ENCODE assay signal across 10 cellular contexts in the genomic region with DNA sequence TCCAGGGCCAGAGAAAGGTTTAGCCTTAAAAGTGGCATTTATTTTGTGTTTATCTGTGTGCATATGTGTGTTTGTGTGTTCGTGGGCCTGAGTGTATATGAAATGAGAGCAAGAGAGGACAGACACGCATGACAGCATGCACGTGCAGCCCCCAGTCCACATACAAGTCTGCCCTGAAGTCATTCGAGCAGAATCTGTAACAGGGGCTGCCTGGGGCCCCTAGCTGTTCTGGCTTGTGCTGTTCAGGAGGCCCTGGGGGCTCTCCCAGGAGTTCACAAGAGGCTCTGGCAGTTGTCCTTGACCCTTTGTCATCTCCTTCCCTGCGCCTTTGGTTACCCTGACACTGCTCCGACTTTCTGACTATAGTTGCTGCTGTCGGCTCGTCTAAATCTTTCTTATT. TPM values are rescaled to one million over a fixed set of nuclear protein-coding genes. Genes with fewer than 3 reads are reported as not detected.
DNase-seq lines count a peak whose midpoint lies in the region; ATAC-seq and TF ChIP-seq lines count a peak whose summit lies in the region.
"Had no signal": no experiment of that assay in that cellular context is flagged by ENCODE, and none has a peak within 500 bp of the region (broad histone marks: within the 10 kb centered on the region; RNA-seq: fewer than 3 reads in every experiment).

No MANE protein-coding gene starts in this region.

- peaks cover 85% of the 10 kb centered on the region for H4K20me1 ChIP-seq in OCI-LY3 (ENCODE audit: insufficient read depth, low read length)

- no peak overlapping the region for H3K27ac Mint-ChIP-seq in activated T-cell treated with anti-CD3 and anti-CD28 coated beads, Interleukin-2, amount 50 U/mL, for 72 hours
- H3K27ac Mint-ChIP-seq: activated naive CD8-positive, alpha-beta T cell treated with anti-CD3 and anti-CD28 coated beads, Interleukin-2, amount 10 ng/mL, durations not matched to agents 7 days and 5 days had no signal

- no peak overlapping the region for H2AFZ ChIP-seq in ACC112 (ENCODE audit: low read length, unreplicated experiment)
- no peak overlapping the region for H2AFZ ChIP-seq in OCI-LY3 (ENCODE audit: low read depth, low read length)

- H3K79me2 ChIP-seq in ACC112 (ENCODE audit: control insufficient read depth, insufficient read depth, low read length, unreplicated experiment) (peaks cover 47% of the 10 kb centered on the region), OCI-LY3 (ENCODE audit: low read length) (peaks cover 99% of the 10 kb centered on the region)

- no peaks in the 10 kb centered on the region for H3K27me3 Mint-ChIP-seq in activated T-cell treated with anti-CD3 and anti-CD28 coated beads, Interleukin-2, amount 50 U/mL, for 72 hours (ENCODE audit: low read depth)
- H3K27me3 Mint-ChIP-seq: activated naive CD8-positive, alpha-beta T cell treated with anti-CD3 and anti-CD28 coated beads, Interleukin-2, amount 10 ng/mL, durations not matched to agents 7 days and 5 days had no signal

- peaks cover 35% of the 10 kb centered on the region for H3K4me1 Mint-ChIP-seq in activated T-cell treated with anti-CD3 and anti-CD28 coated beads, Interleukin-2, amount 50 U/mL, for 72 hours (ENCODE audit: low read depth)

- peak overlapping the region; percentile 44 for H3K4me3 ChIP-seq in ACC112 (ENCODE audit: low read depth, low read length)
- H3K4me3 ChIP-seq in OCI-LY3 (ENCODE audit: low read length): no peak overlapping the region
- peak overlapping the region in 3 of 4 donors; percentile 33 to 41 (median 38) for H3K4me3 ChIP-seq in esophagus muscularis mucosa
- H3K4me3 ChIP-seq in neutrophil (ENCODE audit: low read depth in 1 of 2, low read length in 1 of 2): no peak overlapping the region

- TF ChIP-seq POLR2A in esophagus muscularis mucosa (IDR thresholded peaks at IDR 0.05; ENCODE audit: low read depth): no peak

- H3K27ac ChIP-seq in ACC112 (ENCODE audit: low read depth, low read length) (peak overlapping the region; percentile 13), OCI-LY3 (ENCODE audit: low read length) (no peak overlapping the region), esophagus muscularis mucosa (replicated peaks in 1 of 4) (peak overlapping the region; percentile 81 to 88 (median 86)), neutrophil (peak overlapping the region; percentile 26)

- ATAC-seq in HG02571 (IDR thresholded peaks at IDR 0.05; ENCODE audit: unreplicated experiment) (no peak), HG02970 (IDR thresholded peaks at IDR 0.05; ENCODE audit: low FRiP score, unreplicated experiment) (no peak)
- ATAC-seq in activated T-cell treated with anti-CD3 and anti-CD28 coated beads, Interleukin-2, amount 50 U/mL, for 72 hours (replicated peaks in 1 of 2): no peak

- H3K4me3 Mint-ChIP-seq in activated T-cell treated with anti-CD3 and anti-CD28 coated beads, Interleukin-2, amount 50 U/mL, for 72 hours: no peak overlapping the region

- intact Hi-C loops in esophagus muscularis mucosa (cut with DNase I): no loop called here

- no peaks in the 10 kb centered on the region for H3K36me3 ChIP-seq in ACC112 (ENCODE audit: insufficient read depth, low read length)
- peaks cover 15% of the 10 kb centered on the region for H3K36me3 ChIP-seq in OCI-LY3 (replicated peaks; ENCODE audit: low read depth, low read length)
- H3K36me3 ChIP-seq in esophagus muscularis mucosa: no peaks in the 10 kb centered on the region
- no peaks in the 10 kb centered on the region for H3K36me3 ChIP-seq in neutrophil

- H3K27me3 ChIP-seq in ACC112 (ENCODE audit: insufficient read depth, low read length): no peaks in the 10 kb centered on the region
- H3K27me3 ChIP-seq in OCI-LY3 (ENCODE audit: low read depth, low read length): no peaks in the 10 kb centered on the region
- H3K27me3 ChIP-seq in esophagus muscularis mucosa: no peaks in the 10 kb centered on the region
- no peaks in the 10 kb centered on the region for H3K27me3 ChIP-seq in neutrophil

- peaks cover 2 to 3% of the 10 kb centered on the region in 2 donors for H3K9me3 Mint-ChIP-seq in activated T-cell treated with anti-CD3 and anti-CD28 coated beads, Interleukin-2, amount 50 U/mL, for 72 hours

- H3K4me2 ChIP-seq in OCI-LY3 (ENCODE audit: low read length): peak overlapping the region; percentile 76; the same call in 1 of the 2 replicates

- H3K9me3 ChIP-seq in OCI-LY3 (ENCODE audit: insufficient read depth, low read length): no peaks in the 10 kb centered on the region
- no peaks in the 10 kb centered on the region for H3K9me3 ChIP-seq in esophagus muscularis mucosa
- no peaks in the 10 kb centered on the region for H3K9me3 ChIP-seq in neutrophil

- H3K9ac ChIP-seq in OCI-LY3 (ENCODE audit: low read length): no peak overlapping the region

- TF ChIP-seq EP300 in esophagus muscularis mucosa (IDR thresholded peaks at IDR 0.05): no peak

- TF ChIP-seq CTCF in OCI-LY3 (IDR thresholded peaks at IDR 0.05; ENCODE audit: low read depth, low read length) (no peak), esophagus muscularis mucosa (IDR thresholded peaks at IDR 0.05) (no peak), neutrophil (IDR thresholded peaks at IDR 0.05) (no peak)

- DNase-seq in esophagus muscularis mucosa (ENCODE audit: extremely low spot score) (no peak), SK-N-DZ (ENCODE audit: low spot score) (no peak)
- no peak for DNase-seq in activated T-cell treated with anti-CD3 and anti-CD28 coated beads, Interleukin-2, amount 50 U/mL, for 72 hours
- DNase-seq: activated CD4-positive, CD25-positive, alpha-beta regulatory T cell treated with anti-CD3 and anti-CD28 coated beads, Interleukin-2, amount 50 U/mL, for 72 hours; activated naive CD8-positive, alpha-beta T cell treated with anti-CD3 and anti-CD28 coated beads, Interleukin-2, amount 10 ng/mL, durations not matched to agents 7 days and 5 days had no signal

- WGBS in esophagus muscularis mucosa: 25% methylated on average over 8 of the region's 8 CpGs

- H3K36me3 Mint-ChIP-seq in activated T-cell treated with anti-CD3 and anti-CD28 coated beads, Interleukin-2, amount 50 U/mL, for 72 hours (ENCODE audit: insufficient read depth in 2 of 2): peaks cover 2 to 5% of the 10 kb centered on the region in 2 donors

- H3K4me1 ChIP-seq in ACC112 (ENCODE audit: control insufficient read depth, insufficient read depth, low read length, unreplicated experiment) (peaks cover 34% of the 10 kb centered on the region), OCI-LY3 (ENCODE audit: low read length) (peaks cover 49% of the 10 kb centered on the region), esophagus muscularis mucosa (peaks cover 74 to 88% (median 85%) of the 10 kb centered on the region in 4 donors), neutrophil (ENCODE audit: control insufficient read depth in 1 of 2, insufficient read depth in 1 of 2, low read depth in 1 of 2, low read length in 1 of 2) (peaks cover 7 to 8% of the 10 kb centered on the region in 2 experiments)

RNA-seq across cellular contexts. Expression of gene TRAK1, which starts 18.2 kb away (rescaled TPM):
- 10 to 100 TPM; 45.7 to 74.8 (median 57.7) TPM for total RNA-seq in esophagus muscularis mucosa
- total RNA-seq in activated T-cell treated with anti-CD3 and anti-CD28 coated beads, Interleukin-2, amount 50 U/mL, for 72 hours: 10 to 100 TPM; 17.8 to 19.6 TPM
- polyA plus RNA-seq in SK-N-DZ (2014; cell fraction: cytosol; rRNA removed): 15.4 and 17.1 TPM in 2 replicates
- 10.3 and 19.4 TPM in 2 replicates for polyA plus RNA-seq in SK-N-DZ (2014; cell fraction: nucleus; rRNA removed)

Comparison
In these comparisons a context has a peak if more than half of its experiments do, and no peak if none do; other contexts are left out.
1. H3K4me3 ChIP-seq: peak in ACC112 (single experiment) and esophagus muscularis mucosa (3 of 4); none in OCI-LY3 (single experiment) and neutrophil (0 of 2).